ENCODE assay signal across 25 cellular contexts in genomic region chr14:74077401-74077800, GRCh38.
"Had no signal": no experiment of that assay in that cellular context is flagged by ENCODE, and none has a peak within 500 bp of the region (broad histone marks: within the 10 kb centered on the region; RNA-seq: fewer than 3 reads in every experiment).

No MANE protein-coding gene starts in this region.

- H3K9me3 ChIP-seq: esophagus muscularis mucosa, gastroesophageal sphincter, left ventricle myocardium inferior, lower lobe of right lung, right atrium auricular region, sigmoid colon, stomach, thoracic aorta, transverse colon had no signal

- H3K27me3 ChIP-seq: dorsolateral prefrontal cortex, esophagus muscularis mucosa, gastroesophageal sphincter, right atrium auricular region, sigmoid colon, stomach, transverse colon had no signal

- H3K4me1 Mint-ChIP-seq: immature natural killer cell, nephron had no signal

- H3K27ac Mint-ChIP-seq: immature natural killer cell, memory B cell had no signal

- H3K4me1 ChIP-seq: right atrium auricular region, sigmoid colon had no signal

- H3K4me3 ChIP-seq: dorsolateral prefrontal cortex, esophagus muscularis mucosa, gastroesophageal sphincter, left ventricle myocardium inferior, lower lobe of right lung, right atrium auricular region, sigmoid colon, skin epidermis, stomach, thoracic aorta, transverse colon had no signal

- H3K27ac ChIP-seq: dorsolateral prefrontal cortex, epithelial cell of prostate, esophagus muscularis mucosa, gastroesophageal sphincter, left ventricle myocardium inferior, lower lobe of right lung, right atrium auricular region, sigmoid colon, skin epidermis, stomach, thoracic aorta, transverse colon had no signal

- H3K36me3 Mint-ChIP-seq: naive B cell had no signal

- H3K9me3 Mint-ChIP-seq: immature natural killer cell, memory B cell, naive B cell, nephron had no signal

- DNase-seq: cortex of kidney; dorsolateral prefrontal cortex; effector memory CD4-positive, alpha-beta T cell; glutamatergic neuron; immature natural killer cell; left ventricle myocardium inferior; lower lobe of right lung; midbrain; naive B cell; posterior cingulate gyrus; sigmoid colon; stimulated activated CD4-positive, alpha-beta T cell treated with anti-CD3 and anti-CD28 coated beads, Interleukin-2, amount 100 ng/mL, for 24 hours; stimulated activated CD4-positive, alpha-beta T cell treated with anti-CD3 and anti-CD28 coated beads, Interleukin-4, amount 100 ng/mL, for 4 hours; stimulated activated naive CD4-positive, alpha-beta T cell; stomach; substantia nigra; transverse colon had no signal

- H3K4me3 Mint-ChIP-seq: immature natural killer cell, memory B cell, naive B cell, nephron had no signal

- ATAC-seq: gastroesophageal sphincter, lower lobe of right lung had no signal
